Comparison of ENCODE assay signal across 8 cellular contexts in the genomic region with DNA sequence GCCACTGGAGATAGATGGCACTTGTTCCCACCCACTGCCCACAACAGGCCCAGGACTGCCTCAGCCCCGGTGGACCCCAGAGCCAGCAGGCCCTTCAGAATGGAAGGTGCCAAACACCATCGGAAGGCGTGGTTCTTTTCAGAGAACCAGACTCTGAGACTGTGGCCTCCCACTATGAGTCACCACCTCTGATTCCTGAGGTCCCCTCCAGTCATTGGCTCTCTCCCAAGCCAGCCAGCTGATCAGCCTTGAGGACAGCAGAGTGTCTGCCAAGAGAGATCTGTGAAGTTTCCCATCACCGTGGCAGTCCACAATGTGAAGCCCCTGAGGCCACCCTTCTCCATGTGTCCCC. TPM values are rescaled to one million over a fixed set of nuclear protein-coding genes. Genes with fewer than 3 reads are reported as not detected.
A peak's percentile ranks its signal among the peaks of the same experiment; 100 is the strongest.
DNase-seq lines count a peak whose midpoint lies in the region; ATAC-seq, FAIRE-seq and TF ChIP-seq lines count a peak whose summit lies in the region.

No MANE protein-coding gene starts in this region.

- H3K9me3 ChIP-seq in skeletal muscle tissue (ENCODE audit: control insufficient read depth in 3 of 3, low read length in 3 of 3): no peaks in the 10 kb centered on the region

- no peak for TF ChIP-seq CTCF in D721Med (IDR thresholded peaks at IDR 0.05; ENCODE audit: insufficient read depth, missing control alignments)

- ATAC-seq in HG02623 (IDR thresholded peaks at IDR 0.05; ENCODE audit: unreplicated experiment): peak; percentile 87
- ATAC-seq in left ventricle myocardium superior: peak; percentile 92

- H3K36me3 ChIP-seq in skeletal muscle tissue (ENCODE audit: control insufficient read depth in 3 of 3, insufficient read depth in 3 of 3, low read length in 3 of 3): no peaks in the 10 kb centered on the region

- peak overlapping the region in 1 of 3 donors; percentile 16 for H3K9ac ChIP-seq in skeletal muscle tissue (ENCODE audit: low read depth in 1 of 3, low read length in 3 of 3)

- H3K4me1 ChIP-seq in skeletal muscle tissue (ENCODE audit: control insufficient read depth in 3 of 3, insufficient read depth in 3 of 3, low read length in 3 of 3): peaks cover 16 to 35% (median 20%) of the 10 kb centered on the region in 3 donors

- DNase-seq in stimulated activated CD4-positive, alpha-beta T cell treated with anti-CD3 and anti-CD28 coated beads, Interleukin-15, amount 100 ng/mL, for 24 hours: peak; percentile 76
- DNase-seq in stimulated activated CD4-positive, alpha-beta T cell treated with anti-CD3 and anti-CD28 coated beads, Interleukin-12 subunit alpha, Interleukin-12 subunit beta, amount 100 ng/mL, for 4 hours: no peak
- DNase-seq in NCI-H2029 treated with DMSO at 0.1 percent for 48 hours (lab: John Stamatoyannopoulos, UW) (peak; percentile 34), left ventricle myocardium superior (peak; percentile 78), D721Med (ENCODE audit: insufficient read length, low spot score) (no peak)
- DNase-seq in activated T-helper 9 cell treated with anti-CD3 and anti-CD28 coated beads, Interleukin-2, amount 50 U/mL, for 16 hours (ENCODE audit: low read depth): peak; percentile 25

- no peak for FAIRE-seq in D721Med (lab: Jason Lieb, UNC)

- intact Hi-C loops in left ventricle myocardium superior (cut with micrococcal nuclease): no loop called here

- H3K4me3 ChIP-seq in skeletal muscle tissue (ENCODE audit: low read length in 3 of 3): no peak overlapping the region

- H3K27ac ChIP-seq in skeletal muscle tissue (ENCODE audit: low read depth, low read length): peak overlapping the region; percentile 63

- no peaks in the 10 kb centered on the region for H3K27me3 ChIP-seq in skeletal muscle tissue (ENCODE audit: control insufficient read depth in 3 of 3, insufficient read depth in 3 of 3, low read length in 3 of 3)

RNA-seq across cellular contexts. Expression of a gene that starts 10.4 kb away (rescaled TPM):
- total RNA-seq in left ventricle myocardium superior (24.9 TPM), skeletal muscle tissue (21.9 TPM)

RNA-seq across cellular contexts. Expression of a gene that starts 20.0 kb away (rescaled TPM):
- total RNA-seq in left ventricle myocardium superior: not detected
- total RNA-seq in skeletal muscle tissue: not detected

Comparison
In these comparisons a context has a peak if more than half of its experiments do, and no peak if none do; other contexts are left out.
1. DNase-seq: peak in stimulated activated CD4-positive, alpha-beta T cell treated with anti-CD3 and anti-CD28 coated beads, Interleukin-15, amount 100 ng/mL, for 24 hours (single experiment), NCI-H2029 treated with DMSO at 0.1 percent for 48 hours (single experiment), activated T-helper 9 cell treated with anti-CD3 and anti-CD28 coated beads, Interleukin-2, amount 50 U/mL, for 16 hours (single experiment) and left ventricle myocardium superior (single experiment); none in stimulated activated CD4-positive, alpha-beta T cell treated with anti-CD3 and anti-CD28 coated beads, Interleukin-12 subunit alpha, Interleukin-12 subunit beta, amount 100 ng/mL, for 4 hours (single experiment) and D721Med (single experiment).